In genomic region chrX:133726211-133726630, GRCh38 we compare ENCODE assay signal across 10 cellular contexts.
A peak's percentile ranks its signal among the peaks of the same experiment; 100 is the strongest.
DNase-seq lines count a peak whose midpoint lies in the region; ATAC-seq lines count a peak whose summit lies in the region.
"Had no signal": no experiment of that assay in that cellular context is flagged by ENCODE, and none has a peak within 500 bp of the region (broad histone marks: within the 10 kb centered on the region; RNA-seq: fewer than 3 reads in every experiment).

No MANE protein-coding gene starts in this region.

- DNase-seq in DMS 273 (lab: John Stamatoyannopoulos, UW; ENCODE audit: unreplicated experiment): peak; percentile 31
- DNase-seq in DMS 273 treated with DMSO at 0.1 percent for 48 hours (lab: John Stamatoyannopoulos, UW): no peak
- peak; percentile 19 to 45 for DNase-seq in NCI-H524 (lab: John Stamatoyannopoulos, UW)
- peak; percentile 41 for DNase-seq in smooth muscle cell of the brain vasculature (ENCODE audit: low read depth, low spot score)
- no peak for DNase-seq in effector CD8-positive, alpha-beta T cell (lab: John Stamatoyannopoulos, UW)
- no peak for DNase-seq in left colon
- no peak for DNase-seq in pons (ENCODE audit: low spot score)
- DNase-seq: 8988T, amygdala had no signal

- intact Hi-C loops in left colon (cut with DNase I, micrococcal nuclease): no loop called here

- peak; percentile 65 for ATAC-seq in esophagus mucosa
- ATAC-seq in left colon: no peak

Comparison
In these comparisons a context has a peak if more than half of its experiments do, and no peak if none do; other contexts are left out.
1. DNase-seq: peak in DMS 273 (single experiment), NCI-H524 (2 of 2) and smooth muscle cell of the brain vasculature (single experiment); none in DMS 273 treated with DMSO at 0.1 percent for 48 hours (single experiment), effector CD8-positive, alpha-beta T cell (single experiment), left colon (0 of 2) and pons (single experiment).